Comparison of ENCODE assay signal across 8 cellular contexts in genomic region chr9:34124923-34125322, GRCh38. TPM values are rescaled to one million over a fixed set of nuclear protein-coding genes. Genes with fewer than 3 reads are reported as not detected.
DNase-seq lines count a peak whose midpoint lies in the region; ATAC-seq and TF ChIP-seq lines count a peak whose summit lies in the region.

No MANE protein-coding gene starts in this region.

- peak overlapping the region; percentile 99 for H3K9ac ChIP-seq in adipocyte (ENCODE audit: low read length)

- H3K4me3 Mint-ChIP-seq in stimulated activated naive CD8-positive, alpha-beta T cell treated with anti-CD3 and anti-CD28 coated beads, Interleukin-15, Interleukin-2, amounts not matched to agents 100 ng/mL and 50 ng/mL, for 24 hours = peak overlapping the region; percentile 98

- H3K27me3 ChIP-seq in adipocyte (replicated peaks; ENCODE audit: control insufficient read depth, insufficient read depth, low read length) (no peaks in the 10 kb centered on the region), lower lobe of right lung (ENCODE audit: low read depth) (no peaks in the 10 kb centered on the region)

- H3K36me3 ChIP-seq in adipocyte (ENCODE audit: control insufficient read depth, insufficient read depth, low read length, severe bottlenecking) (peaks cover 16% of the 10 kb centered on the region), lower lobe of right lung (peaks cover 29% of the 10 kb centered on the region)

- no peak for TF ChIP-seq CTCF in lower lobe of right lung (IDR thresholded peaks at IDR 0.05)

- H3K27ac ChIP-seq in lower lobe of right lung = peak overlapping the region; percentile 93

- H3K27ac Mint-ChIP-seq in stimulated activated naive CD8-positive, alpha-beta T cell treated with anti-CD3 and anti-CD28 coated beads, Interleukin-15, Interleukin-2, amounts not matched to agents 100 ng/mL and 50 ng/mL, for 24 hours = peak overlapping the region; percentile 97

- no peaks in the 10 kb centered on the region for H3K9me3 ChIP-seq in adipocyte (ENCODE audit: control insufficient read depth, low read length)
- no peaks in the 10 kb centered on the region for H3K9me3 ChIP-seq in lower lobe of right lung

- H3K4me1 ChIP-seq in adipocyte (ENCODE audit: control insufficient read depth, insufficient read depth, low read length) (peaks cover 48% of the 10 kb centered on the region), lower lobe of right lung (peaks cover 54% of the 10 kb centered on the region)

- H3K36me3 Mint-ChIP-seq in stimulated activated naive CD8-positive, alpha-beta T cell treated with anti-CD3 and anti-CD28 coated beads, Interleukin-15, Interleukin-2, amounts not matched to agents 100 ng/mL and 50 ng/mL, for 24 hours (ENCODE audit: low read depth) = peaks cover 43% of the 10 kb centered on the region

- intact Hi-C loops in lower lobe of right lung (cut with DNase I) = no loop called here

- ATAC-seq in stimulated activated naive CD8-positive, alpha-beta T cell treated with anti-CD3 and anti-CD28 coated beads, Interleukin-15, Interleukin-2, amounts not matched to agents 100 U/mL and 50 U/mL, for 24 hours = no peak
- peak; percentile 63 to 65 for ATAC-seq in lower lobe of right lung
- no peak for ATAC-seq in GM18861 (IDR thresholded peaks at IDR 0.05; ENCODE audit: unreplicated experiment)
- no peak for ATAC-seq in GM18870 (IDR thresholded peaks at IDR 0.05; ENCODE audit: unreplicated experiment)

- no peak for DNase-seq in stimulated activated naive CD8-positive, alpha-beta T cell treated with anti-CD3 and anti-CD28 coated beads, Interleukin-15, Interleukin-2, amounts not matched to agents 100 U/mL and 50 U/mL, for 24 hours
- DNase-seq in adipocyte (ENCODE audit: low read depth) (no peak), lower lobe of right lung (no peak), H4 (ENCODE audit: low spot score) (no peak), UCSD-AML1 (lab: John Stamatoyannopoulos, UW; ENCODE audit: unreplicated experiment) (no peak)

- H3K27me3 Mint-ChIP-seq in stimulated activated naive CD8-positive, alpha-beta T cell treated with anti-CD3 and anti-CD28 coated beads, Interleukin-15, Interleukin-2, amounts not matched to agents 100 ng/mL and 50 ng/mL, for 24 hours = no peaks in the 10 kb centered on the region

- H3K4me3 ChIP-seq in adipocyte (ENCODE audit: low read length) = peak overlapping the region; percentile 100
- peak overlapping the region; percentile 98 for H3K4me3 ChIP-seq in lower lobe of right lung

- peaks cover 49% of the 10 kb centered on the region for H3K4me1 Mint-ChIP-seq in stimulated activated naive CD8-positive, alpha-beta T cell treated with anti-CD3 and anti-CD28 coated beads, Interleukin-15, Interleukin-2, amounts not matched to agents 100 ng/mL and 50 ng/mL, for 24 hours (ENCODE audit: low read depth)

- no peaks in the 10 kb centered on the region for H3K9me3 Mint-ChIP-seq in stimulated activated naive CD8-positive, alpha-beta T cell treated with anti-CD3 and anti-CD28 coated beads, Interleukin-15, Interleukin-2, amounts not matched to agents 100 ng/mL and 50 ng/mL, for 24 hours

RNA-seq across cellular contexts. Expression of gene DCAF12, which starts 1.6 kb away (rescaled TPM):
- 38.5 TPM for total RNA-seq in lower lobe of right lung
- total RNA-seq in H4 (2014; rRNA removed; shearing (Covaris generic)) = 30.2 and 38.8 TPM in 2 replicates

RNA-seq across cellular contexts. Expression of gene UBAP1, which starts 53.9 kb away (rescaled TPM):
- 47.0 TPM for total RNA-seq in lower lobe of right lung
- 32.8 and 43.4 TPM in 2 replicates for total RNA-seq in H4 (2014; rRNA removed; shearing (Covaris generic))

Comparison
In these comparisons a context has a peak if more than half of its experiments do, and no peak if none do; other contexts are left out.
1. ATAC-seq: peak in lower lobe of right lung (2 of 2); none in stimulated activated naive CD8-positive, alpha-beta T cell treated with anti-CD3 and anti-CD28 coated beads, Interleukin-15, Interleukin-2, amounts not matched to agents 100 U/mL and 50 U/mL, for 24 hours (single experiment), GM18861 (single experiment) and GM18870 (single experiment).